Comparison of ENCODE assay signal across 1 cellular context in genomic region chr5:174751154-174751990, GRCh38.
A peak's percentile ranks its signal among the peaks of the same experiment; 100 is the strongest.
TF ChIP-seq lines count a peak whose summit lies in the region.

No MANE protein-coding gene starts in this region.

TF ChIP-seq in HEK293, 187 proteins besides CTCF, POLR2A, EP300 and RAD21 (continued from another document):
- TF ChIP-seq GLI2 (tag by site-specific recombination; IDR thresholded peaks at IDR 0.05; ENCODE audit: borderline replicate concordance, low read depth) (no peak), SCRT2 (tag by site-specific recombination; IDR thresholded peaks at IDR 0.05) (no peak), ZNF670 (tag by site-specific recombination; IDR thresholded peaks at IDR 0.05; ENCODE audit: low read depth) (no peak), SP3 (tag by site-specific recombination; IDR thresholded peaks at IDR 0.05) (peak; percentile 29; the same call in 1 of the 2 replicates), GLIS1 (tag by site-specific recombination; IDR thresholded peaks at IDR 0.05) (peak; percentile 80), ZNF140 (tag by site-specific recombination; IDR thresholded peaks at IDR 0.05) (no peak), ZFHX2 (tag by site-specific recombination; conservative IDR thresholded peaks at IDR 0.05) (peak; percentile 83), ZNF791 (tag by site-specific recombination; IDR thresholded peaks at IDR 0.05) (no peak), ZNF660 (tag by site-specific recombination; IDR thresholded peaks at IDR 0.05) (peak; percentile 57; the same call in 1 of the 2 replicates), ZNF548 (tag by site-specific recombination; IDR thresholded peaks at IDR 0.05) (no peak), ZNF2 (tag by site-specific recombination; IDR thresholded peaks at IDR 0.05) (0 out of 2 replicates have a peak, but pooled peaks have one; percentile 27), ZNF544 (tag by site-specific recombination; IDR thresholded peaks at IDR 0.05) (no peak), ZNF18 (tag by site-specific recombination; IDR thresholded peaks at IDR 0.05) (no peak), ZBTB10 (tag by site-specific recombination; IDR thresholded peaks at IDR 0.05) (peak; percentile 69; the same call in 1 of the 2 replicates), ZSCAN18 (tag by site-specific recombination; IDR thresholded peaks at IDR 0.05) (no peak), ZSCAN4 (tag by site-specific recombination; IDR thresholded peaks at IDR 0.05) (0 out of 2 replicates have a peak, but pooled peaks have one; percentile 10), ZBTB7A (tag by site-specific recombination; IDR thresholded peaks at IDR 0.05; ENCODE audit: low read depth) (0 out of 2 replicates have a peak, but pooled peaks have one; percentile 12), SCRT1 (tag by site-specific recombination; IDR thresholded peaks at IDR 0.05; ENCODE audit: borderline replicate concordance) (no peak), ZNF558 (tag by site-specific recombination; IDR thresholded peaks at IDR 0.05) (no peak), ZNF626 (tag by site-specific recombination; IDR thresholded peaks at IDR 0.05) (no peak), ZFP3 (tag by site-specific recombination; IDR thresholded peaks at IDR 0.05; ENCODE audit: low read depth) (no peak), ZNF837 (tag by site-specific recombination; IDR thresholded peaks at IDR 0.05) (no peak), ZNF354C (tag by site-specific recombination; IDR thresholded peaks at IDR 0.05; ENCODE audit: borderline replicate concordance, low read depth) (no peak), ZNF112 (tag by site-specific recombination; IDR thresholded peaks at IDR 0.05) (no peak), ATF2 (tag by site-specific recombination; IDR thresholded peaks at IDR 0.05; ENCODE audit: low read depth) (no peak)
TF ChIP-seq in HEK293: peak in this region for 45.
